7 cellular contexts compared by ENCODE assay signal in genomic region chr5:138543730-138544104, GRCh38. TPM values are rescaled to one million over a fixed set of nuclear protein-coding genes. Genes with fewer than 3 reads are reported as not detected.
DNase-seq lines count a peak whose midpoint lies in the region; ATAC-seq, FAIRE-seq and TF ChIP-seq lines count a peak whose summit lies in the region.

No MANE protein-coding gene starts in this region.

- H2BK12ac ChIP-seq in H1 (ENCODE audit: low read depth, low read length) = peak overlapping the region; percentile 78; the same call in 1 of the 2 replicates

- no peaks in the 10 kb centered on the region for H3K9me3 ChIP-seq in MG63
- H3K9me3 ChIP-seq in H1 (ENCODE audit: insufficient read depth in 2 of 2, low read depth in 1 of 2, low read length in 1 of 2) = no peaks in the 10 kb centered on the region
- no peaks in the 10 kb centered on the region for H3K9me3 ChIP-seq in naive thymus-derived CD4-positive, alpha-beta T cell (ENCODE audit: control insufficient read depth in 2 of 3, low read length in 3 of 3)

- peak overlapping the region; percentile 95 to 96 for H3K4me2 ChIP-seq in H1 (ENCODE audit: insufficient read depth in 1 of 2, low read depth in 2 of 2, low read length in 2 of 2)

- no peak overlapping the region for H3K14ac ChIP-seq in H1 (ENCODE audit: insufficient read length)

- peaks cover 0 to 16% (median 2%) of the 10 kb centered on the region in 4 experiments; a peak in 4 of 7 replicates for H3K4me1 ChIP-seq in H1 (replicated peaks in 1 of 4; ENCODE audit: control insufficient read depth in 3 of 4, insufficient read depth in 4 of 4, low read length in 3 of 4)
- peaks cover 39 to 44% of the 10 kb centered on the region in 2 donors for H3K4me1 ChIP-seq in naive thymus-derived CD4-positive, alpha-beta T cell (ENCODE audit: control insufficient read depth in 2 of 2, insufficient read depth in 2 of 2, low read length in 2 of 2)

- H3K36me3 ChIP-seq in MG63 (peaks cover 56% of the 10 kb centered on the region), H1 (ENCODE audit: control insufficient read depth in 2 of 4, insufficient read depth in 4 of 4, low read length in 3 of 4) (peaks cover 0 to 26% (median 1%) of the 10 kb centered on the region in 4 experiments; a peak in 2 of 8 replicates)
- peaks cover 0 to 15% (median 0%) of the 10 kb centered on the region in 3 experiments for H3K36me3 ChIP-seq in naive thymus-derived CD4-positive, alpha-beta T cell (ENCODE audit: control insufficient read depth in 2 of 3, insufficient read depth in 3 of 3, low read length in 3 of 3)

- TF ChIP-seq POLR2A in GM18505 (IDR thresholded peaks at IDR 0.05; ENCODE audit: borderline replicate concordance, extremely low read depth, insufficient read depth, insufficient read length) (peak; percentile 45), H1 (IDR thresholded peaks at IDR 0.05; ENCODE audit: control extremely low read depth in 1 of 2, low read depth in 2 of 2, low read length in 2 of 2) (no peak)

- 0 out of 2 replicates have a peak overlapping the region, but pooled peaks have one; percentile 74 for H2AFZ ChIP-seq in H1 (ENCODE audit: low read length)

- H3K27me3 Mint-ChIP-seq in naive thymus-derived CD4-positive, alpha-beta T cell = no peaks in the 10 kb centered on the region

- H2AK5ac ChIP-seq in H1 (ENCODE audit: low read depth, low read length) = peak overlapping the region; percentile 83; the same call in 1 of the 2 replicates

- H3K56ac ChIP-seq in H1 (replicated peaks; ENCODE audit: insufficient read length, low read depth, low read length) = peak overlapping the region; percentile 97

- H4K5ac ChIP-seq in H1 (ENCODE audit: insufficient read length, low read depth, low read length) = peak overlapping the region; percentile 98

- H3K9ac ChIP-seq in H1 (replicated peaks in 1 of 4; ENCODE audit: extremely low read depth in 1 of 4, low read depth in 3 of 4, low read length in 3 of 4) = peak overlapping the region; percentile 93 to 99 (median 99)

- ATAC-seq in GM18505 (IDR thresholded peaks at IDR 0.05; ENCODE audit: unreplicated experiment) (peak; percentile 42), GM21737 (IDR thresholded peaks at IDR 0.05; ENCODE audit: unreplicated experiment) (peak; percentile 29)
- peak; percentile 68 for ATAC-seq in naive thymus-derived CD4-positive, alpha-beta T cell

- TF ChIP-seq RAD21 in H1 (IDR thresholded peaks at IDR 0.05 in 1 of 2, conservative IDR thresholded peaks at IDR 0.05 in 1 of 2; ENCODE audit: low read depth in 2 of 2, low read length in 2 of 2) = no peak

- peak overlapping the region; percentile 100 for H3K27ac ChIP-seq in H1 (ENCODE audit: low read depth, low read length)
- peak overlapping the region; percentile 94 for H3K27ac ChIP-seq in naive thymus-derived CD4-positive, alpha-beta T cell (ENCODE audit: low read depth, low read length)

- intact Hi-C loops in naive thymus-derived CD4-positive, alpha-beta T cell (cut with micrococcal nuclease) = loop anchor here (1.0 to 10.0 kb wide), 24 partner anchors 32 to 1861 kb away; partner anchors contain the start of genes ANKHD1 (in 2 of the 2), BRD8 (in 2 of the 2), EGR1 (in 2 of the 2) and FAM13B (in 2 of the 2)

- peaks cover 61 to 95% of the 10 kb centered on the region in 2 experiments for H3K79me2 ChIP-seq in H1 (ENCODE audit: control insufficient read depth in 1 of 2, insufficient read depth in 2 of 2, low read length in 2 of 2)

- TF ChIP-seq CTCF in H1 (IDR thresholded peaks at IDR 0.05; ENCODE audit: control extremely low read depth in 1 of 3, insufficient read depth in 1 of 3, low read depth in 1 of 3, low read length in 3 of 3) = 0 out of 4 replicates have a peak, but pooled peaks of 1 of the 3 experiments have one; percentile 6

- DNase-seq in MG63 (no peak), H1 (ENCODE audit: low read depth in 1 of 2, low spot score in 2 of 2) (no peak), NCI-H2029 (lab: John Stamatoyannopoulos, UW) (no peak), NCI-H526 (lab: John Stamatoyannopoulos, UW) (no peak)
- DNase-seq in naive thymus-derived CD4-positive, alpha-beta T cell = no peak

- H3K4me3 Mint-ChIP-seq in naive thymus-derived CD4-positive, alpha-beta T cell = peak overlapping the region; percentile 94 to 100 (median 99)

- peaks cover 0 to 1% (median 0%) of the 10 kb centered on the region in 11 donors for H3K9me3 Mint-ChIP-seq in naive thymus-derived CD4-positive, alpha-beta T cell

- H3K23me2 ChIP-seq in H1 (ENCODE audit: low read depth, low read length) = peaks cover 15% of the 10 kb centered on the region

- H3K18ac ChIP-seq in H1 (ENCODE audit: extremely low read depth, low read length) = 0 out of 2 replicates have a peak overlapping the region, but pooled peaks have one; percentile 98

- H2BK20ac ChIP-seq in H1 (ENCODE audit: low read length) = no peak overlapping the region

- H2BK15ac ChIP-seq in H1 (ENCODE audit: low read length) = no peak overlapping the region

- POLR2A ChIA-PET in H1 (lab: Charles Lee; ENCODE audit: partially characterized antibody) = interaction anchor here (0.8 to 26.9 kb wide), 30 partner anchors 8 to 798 kb away, joined by 3 to 1018 read pairs (median 6); partner anchors contain the start of genes EGR1, FAM53C, HSPA9 and KDM3B
- POLR2A ChIA-PET in naive thymus-derived CD4-positive, alpha-beta T cell (lab: Charles Lee) = interaction anchor here (0.6 to 4.0 kb wide), 19 partner anchors 9 to 939 kb away, joined by 3 to 62 read pairs (median 7); partner anchors contain the start of genes BRD8, EGR1, FAM53C and HNRNPA0

- 2% methylated on average over 12 of the region's 12 CpGs; no CpG with 5 or more reads in 1 of the 2 experiments for WGBS in H1 (ENCODE audit: extremely low coverage in 1 of 2, insufficient coverage in 1 of 2, insufficient read length in 1 of 2, insufficient replicate concordance in 2 of 2, low coverage in 1 of 2, low lambda C conversion rate in 2 of 2, missing lambda C conversion rate in 1 of 2), 2 experiments

- peak overlapping the region; percentile 91 for H3K4ac ChIP-seq in H1 (replicated peaks; ENCODE audit: insufficient read length, low read depth, low read length)

- H2BK120ac ChIP-seq in H1 (replicated peaks; ENCODE audit: low read depth, low read length) = no peak overlapping the region

- H3K27me3 ChIP-seq in MG63 (no peaks in the 10 kb centered on the region), H1 (replicated peaks in 1 of 4; ENCODE audit: control insufficient read depth in 3 of 4, extremely low read depth in 1 of 4, insufficient read depth in 3 of 4, low read length in 3 of 4) (no peaks in the 10 kb centered on the region)
- H3K27me3 ChIP-seq in naive thymus-derived CD4-positive, alpha-beta T cell (ENCODE audit: control insufficient read depth in 2 of 2, insufficient read depth in 2 of 2, low read length in 2 of 2) = no peaks in the 10 kb centered on the region

- peak overlapping the region; percentile 97 to 100 (median 100) for H3K27ac Mint-ChIP-seq in naive thymus-derived CD4-positive, alpha-beta T cell

- peak overlapping the region; percentile 98; the same call in 1 of the 2 replicates for H4K8ac ChIP-seq in H1 (ENCODE audit: extremely low read depth, insufficient read depth, low read length)

- peak overlapping the region; percentile 99 for H2BK5ac ChIP-seq in H1 (ENCODE audit: low read depth, low read length)

- no peak for TF ChIP-seq EP300 in H1 (IDR thresholded peaks at IDR 0.05; ENCODE audit: borderline replicate concordance in 1 of 2, low read depth in 2 of 2, low read length in 2 of 2)

- peaks cover 6 to 10% of the 10 kb centered on the region in 2 experiments for H4K20me1 ChIP-seq in H1 (replicated peaks in 1 of 2; ENCODE audit: control insufficient read depth in 1 of 2, insufficient read depth in 2 of 2, low read length in 2 of 2)

- peak overlapping the region; percentile 94 for H4K91ac ChIP-seq in H1 (replicated peaks; ENCODE audit: insufficient read length, low read length)

- CTCF ChIA-PET in H1 (lab: Charles Lee; ENCODE audit: partially characterized antibody) = interaction anchor here (0.9 to 2.3 kb wide), 4 partner anchors 35 to 191 kb away, joined by 3 to 15 read pairs (median 4); partner anchors contain the start of genes EGR1 and KDM3B
- CTCF ChIA-PET in naive thymus-derived CD4-positive, alpha-beta T cell (lab: Charles Lee) = interaction anchor here (0.6 to 2.9 kb wide), 9 partner anchors 16 to 720 kb away, joined by 3 to 12 read pairs (median 5); partner anchors contain the start of gene KDM3B

- FAIRE-seq in H1 (lab: Jason Lieb, UNC) = no peak

- peaks cover 10% of the 10 kb centered on the region for H3K79me1 ChIP-seq in H1 (ENCODE audit: low read depth, low read length)

- peak overlapping the region; percentile 98 for H3K4me3 ChIP-seq in MG63
- peak overlapping the region; percentile 89 to 100 (median 95) for H3K4me3 ChIP-seq in H1 (ENCODE audit: extremely low read depth in 1 of 4, insufficient read depth in 2 of 4, low read depth in 3 of 4, low read length in 4 of 4)
- H3K4me3 ChIP-seq in naive thymus-derived CD4-positive, alpha-beta T cell (ENCODE audit: low read length) = peak overlapping the region; percentile 85

- peaks cover 61 to 91% (median 74%) of the 10 kb centered on the region in 7 donors for H3K4me1 Mint-ChIP-seq in naive thymus-derived CD4-positive, alpha-beta T cell

- no peak overlapping the region for H3K23ac ChIP-seq in H1 (ENCODE audit: insufficient read length)

- H3K36me3 Mint-ChIP-seq in naive thymus-derived CD4-positive, alpha-beta T cell = peaks cover 0 to 9% (median 0%) of the 10 kb centered on the region in 5 donors

RNA-seq across cellular contexts. Expression of gene ETF1, which starts 0.7 kb away (rescaled TPM):
- total RNA-seq in MG63 (2014; rRNA removed; shearing (Covaris generic); ENCODE audit: low replicate concordance) = 222 and 276 TPM in 2 replicates
- total RNA-seq in H1 (2021; fragmentation: NEBNext Ultra II Directional; extraction: Animal tissue kit (Norgen Biotek cat#: 25700)) = 168 TPM in 2 replicates
- polyA plus RNA-seq in H1 (2011; rRNA removed) = 31.1 and 50.5 TPM in 2 replicates
- 60.6 TPM for polyA plus RNA-seq in H1 (2011; cell fraction: cytosol; rRNA removed)
- polyA plus RNA-seq in H1 (2011; cell fraction: nucleus; rRNA removed) = 23.6 TPM
- 76.5 to 111 TPM (median 97.0 TPM) in 4 replicates for polyA plus RNA-seq in H1 (2012, experiment 1 of 2)
- 11.2 TPM for polyA plus RNA-seq in H1 (2012, experiment 2 of 2)
- polyA plus RNA-seq in H1 (2013, experiment 1 of 2) = 98.4 TPM
- 95.8 TPM for polyA plus RNA-seq in H1 (2013, experiment 2 of 2)
- 109 and 158 TPM in 2 replicates for polyA minus RNA-seq in H1 (2011; rRNA and poly(A)+ RNA removed)
- polyA minus RNA-seq in H1 (2011; cell fraction: cytosol; rRNA and poly(A)+ RNA removed) = 76.5 TPM
- polyA minus RNA-seq in H1 (2011; cell fraction: nucleus; rRNA and poly(A)+ RNA removed) = 53.9 TPM
- 100 to 1,000 TPM in 2 of 5 experiments, 10 to 100 TPM in 3; 40.6 to 137 (median 84.1) TPM for total RNA-seq in naive thymus-derived CD4-positive, alpha-beta T cell
- 10 to 100 TPM; 19.0 to 21.8 TPM for polyA plus RNA-seq in naive thymus-derived CD4-positive, alpha-beta T cell

RNA-seq across cellular contexts. Expression of gene HSPA9, which starts 31.5 kb away (rescaled TPM):
- 610 and 1,111 TPM in 2 replicates for total RNA-seq in MG63 (2014; rRNA removed; shearing (Covaris generic); ENCODE audit: low replicate concordance)
- total RNA-seq in H1 (2021; fragmentation: NEBNext Ultra II Directional; extraction: Animal tissue kit (Norgen Biotek cat#: 25700)) = 395 and 396 TPM in 2 replicates
- 175 and 191 TPM in 2 replicates for polyA plus RNA-seq in H1 (2011; rRNA removed)
- polyA plus RNA-seq in H1 (2011; cell fraction: cytosol; rRNA removed) = 234 TPM
- 241 TPM for polyA plus RNA-seq in H1 (2011; cell fraction: nucleus; rRNA removed)
- 278 to 534 TPM (median 326 TPM) in 4 replicates for polyA plus RNA-seq in H1 (2012, experiment 1 of 2)
- 43.2 TPM for polyA plus RNA-seq in H1 (2012, experiment 2 of 2)
- polyA plus RNA-seq in H1 (2013, experiment 1 of 2) = 237 TPM
- 226 TPM for polyA plus RNA-seq in H1 (2013, experiment 2 of 2)
- 421 and 480 TPM in 2 replicates for polyA minus RNA-seq in H1 (2011; rRNA and poly(A)+ RNA removed)
- 298 TPM for polyA minus RNA-seq in H1 (2011; cell fraction: cytosol; rRNA and poly(A)+ RNA removed)
- polyA minus RNA-seq in H1 (2011; cell fraction: nucleus; rRNA and poly(A)+ RNA removed) = 278 TPM
- total RNA-seq in naive thymus-derived CD4-positive, alpha-beta T cell = 100 to 1,000 TPM; 152 to 274 (median 185) TPM
- polyA plus RNA-seq in naive thymus-derived CD4-positive, alpha-beta T cell = 100 to 1,000 TPM; 143 to 171 TPM
